23 cellular contexts compared by ENCODE assay signal in genomic region chr7:103937680-103938079, GRCh38. TPM values are rescaled to one million over a fixed set of nuclear protein-coding genes. Genes with fewer than 3 reads are reported as not detected.
"Had no signal": no experiment of that assay in that cellular context is flagged by ENCODE, and none has a peak within 500 bp of the region (broad histone marks: within the 10 kb centered on the region; RNA-seq: fewer than 3 reads in every experiment).

No MANE protein-coding gene starts in this region.

- FAIRE-seq: frontal cortex, kidney, pancreas had no signal

- H3K27ac ChIP-seq: dorsolateral prefrontal cortex, pancreas, suprapubic skin, transverse colon, upper lobe of right lung, uterus had no signal

- H3K9me3 Mint-ChIP-seq: stimulated activated naive CD8-positive, alpha-beta T cell treated with anti-CD3 and anti-CD28 coated beads, Interleukin-15, amount 100 ng/mL, for 72 hours had no signal

- H3K27me3 ChIP-seq: pancreas, suprapubic skin, transverse colon, upper lobe of right lung, uterus had no signal

- H3K27ac Mint-ChIP-seq: memory B cell; natural killer cell; stimulated activated naive CD8-positive, alpha-beta T cell treated with anti-CD3 and anti-CD28 coated beads, Interleukin-15, amount 100 ng/mL, for 72 hours had no signal

- H3K4me3 ChIP-seq: dorsolateral prefrontal cortex, lung, pancreas, smooth muscle cell, suprapubic skin, transverse colon, upper lobe of right lung, uterus had no signal

- H3K4me1 ChIP-seq: pancreas, suprapubic skin, transverse colon, upper lobe of right lung, uterus had no signal

- H3K4me3 Mint-ChIP-seq: memory B cell; natural killer cell; stimulated activated naive CD8-positive, alpha-beta T cell treated with anti-CD3 and anti-CD28 coated beads, Interleukin-15, amount 100 ng/mL, for 72 hours had no signal

- DNase-seq: dorsolateral prefrontal cortex; effector CD4-positive, alpha-beta T cell; head of caudate nucleus; kidney; natural killer cell; occipital lobe; pancreas; stimulated activated CD4-positive, alpha-beta T cell treated with anti-CD3 and anti-CD28 coated beads, Interleukin-12 subunit alpha, Interleukin-12 subunit beta, amount 100 ng/mL, for 4 hours; stimulated activated CD4-positive, alpha-beta T cell treated with anti-CD3 and anti-CD28 coated beads, Interleukin-1b, Interleukin-23, amount 100 ng/mL, for 48 hours; stimulated activated CD4-positive, alpha-beta T cell treated with anti-CD3 and anti-CD28 coated beads, Interleukin-4, amount 100 ng/mL, for 1 hour; stimulated activated CD8-positive, alpha-beta memory T cell treated with anti-CD3 and anti-CD28 coated beads, Interleukin-4, amount 100 ng/mL, for 48 hours; stimulated activated naive CD4-positive, alpha-beta T cell; stimulated activated naive CD8-positive, alpha-beta T cell treated with anti-CD3 and anti-CD28 coated beads, Interleukin-15, amount 100 ng/mL, for 72 hours; transverse colon; upper lobe of right lung; uterus had no signal

- H3K4me2 ChIP-seq: smooth muscle cell had no signal

- H3K9me3 ChIP-seq: pancreas, suprapubic skin, transverse colon, upper lobe of right lung, uterus had no signal

- ATAC-seq: left lobe of liver; natural killer cell; pancreas; sciatic nerve; stimulated activated naive CD8-positive, alpha-beta T cell treated with anti-CD3 and anti-CD28 coated beads, Interleukin-15, amount 100 ng/mL, for 72 hours; upper lobe of right lung had no signal

- H3K36me3 ChIP-seq: pancreas, suprapubic skin, transverse colon, upper lobe of right lung, uterus had no signal

- H3K36me3 Mint-ChIP-seq: memory B cell, natural killer cell had no signal

- H3K4me1 Mint-ChIP-seq: memory B cell; natural killer cell; stimulated activated naive CD8-positive, alpha-beta T cell treated with anti-CD3 and anti-CD28 coated beads, Interleukin-15, amount 100 ng/mL, for 72 hours had no signal

RNA-seq across cellular contexts. Expression of gene RELN, which starts 51.8 kb away (rescaled TPM):
- total RNA-seq: natural killer cell had no signal
- polyA plus RNA-seq: smooth muscle cell had no signal
